ENCODE assay signal across 8 cellular contexts in the genomic region with DNA sequence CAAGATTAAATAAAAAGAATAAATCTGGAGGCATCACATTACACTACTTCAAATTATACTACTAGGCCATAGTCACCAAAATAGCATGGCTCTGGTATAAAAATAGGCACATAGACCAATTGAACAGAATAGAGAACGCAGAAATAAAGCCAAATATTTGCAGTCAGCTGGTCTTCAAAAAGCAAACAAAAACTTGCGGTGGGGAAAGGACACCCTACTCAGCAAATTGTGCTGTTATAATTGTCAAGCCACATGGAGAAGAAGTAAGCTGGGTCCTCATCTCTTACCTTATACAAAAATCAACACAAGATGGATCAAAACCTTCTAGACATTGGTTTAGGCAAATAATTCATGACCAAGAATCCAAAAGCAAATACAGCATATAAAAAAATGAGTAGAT.
"Had no signal": no experiment of that assay in that cellular context is flagged by ENCODE, and none has a peak within 500 bp of the region (broad histone marks: within the 10 kb centered on the region; RNA-seq: fewer than 3 reads in every experiment).

No MANE protein-coding gene starts in this region.

- H3K27ac ChIP-seq: GM23248 had no signal

- H3K36me3 ChIP-seq: HAP-1 had no signal

- DNase-seq: GM23248, GOT3, H7, H9, HCEC 1CT had no signal

- H3K9me3 ChIP-seq: HAP-1 had no signal

- H3K4me1 Mint-ChIP-seq: GM23338, H9 had no signal

- H3K4me3 ChIP-seq: GM23248, GM23338, HAP-1 had no signal

- ATAC-seq: GM23338, HCT116 had no signal

- H2AFZ ChIP-seq: GM23248, GM23338 had no signal

- H3K9ac ChIP-seq: GM23248 had no signal

- H3K4me3 Mint-ChIP-seq: GM23338, H9 had no signal

- H3K4me2 ChIP-seq: GM23338 had no signal

- H3K4me1 ChIP-seq: HAP-1 had no signal

- H3K27ac Mint-ChIP-seq: GM23338, H9 had no signal
